Comparison of ENCODE assay signal across 1 cellular context in the genomic region with DNA sequence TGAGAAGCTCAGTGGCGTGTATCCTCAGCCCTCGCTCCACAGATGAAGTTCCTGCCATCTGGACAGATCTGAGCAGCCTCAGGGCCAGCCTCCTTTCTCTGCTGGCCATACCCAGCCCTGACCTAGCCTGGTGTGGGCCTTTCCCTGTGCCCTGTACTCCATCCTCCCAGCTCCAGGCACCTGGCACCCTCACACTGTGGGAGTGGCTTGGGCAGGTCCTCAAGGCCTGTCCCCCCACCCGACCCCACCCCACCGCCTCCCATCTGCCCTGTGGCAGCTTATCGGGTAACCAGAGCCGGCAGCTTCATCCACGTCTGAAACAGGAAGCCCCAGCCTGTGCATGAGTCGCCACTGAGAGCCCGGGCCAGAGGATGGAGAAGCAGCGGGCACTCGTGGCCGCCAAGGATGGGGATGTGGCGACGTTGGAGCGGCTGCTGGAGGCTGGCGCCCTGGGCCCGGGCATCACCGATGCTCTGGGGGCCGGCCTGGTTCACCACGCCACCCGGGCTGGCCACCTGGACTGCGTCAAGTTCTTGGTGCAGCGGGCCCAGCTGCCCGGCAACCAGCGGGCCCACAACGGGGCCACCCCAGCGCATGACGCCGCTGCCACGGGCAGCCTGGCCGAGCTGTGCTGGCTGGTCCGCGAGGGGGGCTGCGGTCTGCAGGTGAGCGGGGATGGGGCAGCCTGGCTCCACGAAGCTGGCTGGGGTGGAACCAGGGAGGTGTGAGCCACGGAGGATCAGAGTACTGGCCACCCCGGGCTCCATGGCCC.
TF ChIP-seq lines count a peak whose summit lies in the region.

A gene with protein sequence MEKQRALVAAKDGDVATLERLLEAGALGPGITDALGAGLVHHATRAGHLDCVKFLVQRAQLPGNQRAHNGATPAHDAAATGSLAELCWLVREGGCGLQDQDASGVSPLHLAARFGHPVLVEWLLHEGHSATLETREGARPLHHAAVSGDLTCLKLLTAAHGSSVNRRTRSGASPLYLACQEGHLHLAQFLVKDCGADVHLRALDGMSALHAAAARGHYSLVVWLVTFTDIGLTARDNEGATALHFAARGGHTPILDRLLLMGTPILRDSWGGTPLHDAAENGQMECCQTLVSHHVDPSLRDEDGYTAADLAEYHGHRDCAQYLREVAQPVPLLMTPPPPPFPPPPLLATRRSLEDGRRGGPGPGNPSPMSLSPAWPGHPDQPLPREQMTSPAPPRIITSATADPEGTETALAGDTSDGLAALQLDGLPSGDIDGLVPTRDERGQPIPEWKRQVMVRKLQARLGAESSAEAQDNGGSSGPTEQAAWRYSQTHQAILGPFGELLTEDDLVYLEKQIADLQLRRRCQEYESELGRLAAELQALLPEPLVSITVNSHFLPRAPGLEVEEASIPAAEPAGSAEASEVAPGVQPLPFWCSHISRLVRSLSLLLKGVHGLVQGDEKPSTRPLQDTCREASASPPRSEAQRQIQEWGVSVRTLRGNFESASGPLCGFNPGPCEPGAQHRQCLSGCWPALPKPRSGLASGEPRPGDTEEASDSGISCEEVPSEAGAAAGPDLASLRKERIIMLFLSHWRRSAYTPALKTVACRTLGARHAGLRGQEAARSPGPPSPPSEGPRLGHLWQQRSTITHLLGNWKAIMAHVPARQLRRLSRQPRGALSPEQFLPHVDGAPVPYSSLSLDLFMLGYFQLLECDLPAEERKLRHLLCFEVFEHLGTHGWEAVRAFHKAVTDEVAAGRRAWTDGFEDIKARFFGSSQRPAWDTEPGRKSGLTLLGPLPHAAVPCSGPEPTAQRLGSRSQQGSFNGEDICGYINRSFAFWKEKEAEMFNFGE (plus strand): TSS at position 292 of the 772 bp plus-strand sequence. CDS start 80 bp downstream, at position 372.

TF ChIP-seq in WTC11, 78 proteins besides CTCF, POLR2A, EP300 and RAD21 (continued from another document):
- TF ChIP-seq, protein P1, sequence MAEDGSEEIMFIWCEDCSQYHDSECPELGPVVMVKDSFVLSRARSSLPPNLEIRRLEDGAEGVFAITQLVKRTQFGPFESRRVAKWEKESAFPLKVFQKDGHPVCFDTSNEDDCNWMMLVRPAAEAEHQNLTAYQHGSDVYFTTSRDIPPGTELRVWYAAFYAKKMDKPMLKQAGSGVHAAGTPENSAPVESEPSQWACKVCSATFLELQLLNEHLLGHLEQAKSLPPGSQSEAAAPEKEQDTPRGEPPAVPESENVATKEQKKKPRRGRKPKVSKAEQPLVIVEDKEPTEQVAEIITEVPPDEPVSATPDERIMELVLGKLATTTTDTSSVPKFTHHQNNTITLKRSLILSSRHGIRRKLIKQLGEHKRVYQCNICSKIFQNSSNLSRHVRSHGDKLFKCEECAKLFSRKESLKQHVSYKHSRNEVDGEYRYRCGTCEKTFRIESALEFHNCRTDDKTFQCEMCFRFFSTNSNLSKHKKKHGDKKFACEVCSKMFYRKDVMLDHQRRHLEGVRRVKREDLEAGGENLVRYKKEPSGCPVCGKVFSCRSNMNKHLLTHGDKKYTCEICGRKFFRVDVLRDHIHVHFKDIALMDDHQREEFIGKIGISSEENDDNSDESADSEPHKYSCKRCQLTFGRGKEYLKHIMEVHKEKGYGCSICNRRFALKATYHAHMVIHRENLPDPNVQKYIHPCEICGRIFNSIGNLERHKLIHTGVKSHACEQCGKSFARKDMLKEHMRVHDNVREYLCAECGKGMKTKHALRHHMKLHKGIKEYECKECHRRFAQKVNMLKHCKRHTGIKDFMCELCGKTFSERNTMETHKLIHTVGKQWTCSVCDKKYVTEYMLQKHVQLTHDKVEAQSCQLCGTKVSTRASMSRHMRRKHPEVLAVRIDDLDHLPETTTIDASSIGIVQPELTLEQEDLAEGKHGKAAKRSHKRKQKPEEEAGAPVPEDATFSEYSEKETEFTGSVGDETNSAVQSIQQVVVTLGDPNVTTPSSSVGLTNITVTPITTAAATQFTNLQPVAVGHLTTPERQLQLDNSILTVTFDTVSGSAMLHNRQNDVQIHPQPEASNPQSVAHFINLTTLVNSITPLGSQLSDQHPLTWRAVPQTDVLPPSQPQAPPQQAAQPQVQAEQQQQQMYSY (CRISPR knock-in tag; IDR thresholded peaks at IDR 0.05) = no peak
- TF ChIP-seq TCF7 (CRISPR knock-in tag; IDR thresholded peaks at IDR 0.05; ENCODE audit: low read depth) (no peak), FOXJ3 (CRISPR knock-in tag; IDR thresholded peaks at IDR 0.05; ENCODE audit: borderline replicate concordance) (no peak), ZNF263 (CRISPR knock-in tag; IDR thresholded peaks at IDR 0.05; ENCODE audit: low read depth) (no peak), CREB1 (CRISPR knock-in tag; IDR thresholded peaks at IDR 0.05) (no peak), ETV6 (CRISPR knock-in tag; IDR thresholded peaks at IDR 0.05) (no peak)
- TF ChIP-seq, protein P2, sequence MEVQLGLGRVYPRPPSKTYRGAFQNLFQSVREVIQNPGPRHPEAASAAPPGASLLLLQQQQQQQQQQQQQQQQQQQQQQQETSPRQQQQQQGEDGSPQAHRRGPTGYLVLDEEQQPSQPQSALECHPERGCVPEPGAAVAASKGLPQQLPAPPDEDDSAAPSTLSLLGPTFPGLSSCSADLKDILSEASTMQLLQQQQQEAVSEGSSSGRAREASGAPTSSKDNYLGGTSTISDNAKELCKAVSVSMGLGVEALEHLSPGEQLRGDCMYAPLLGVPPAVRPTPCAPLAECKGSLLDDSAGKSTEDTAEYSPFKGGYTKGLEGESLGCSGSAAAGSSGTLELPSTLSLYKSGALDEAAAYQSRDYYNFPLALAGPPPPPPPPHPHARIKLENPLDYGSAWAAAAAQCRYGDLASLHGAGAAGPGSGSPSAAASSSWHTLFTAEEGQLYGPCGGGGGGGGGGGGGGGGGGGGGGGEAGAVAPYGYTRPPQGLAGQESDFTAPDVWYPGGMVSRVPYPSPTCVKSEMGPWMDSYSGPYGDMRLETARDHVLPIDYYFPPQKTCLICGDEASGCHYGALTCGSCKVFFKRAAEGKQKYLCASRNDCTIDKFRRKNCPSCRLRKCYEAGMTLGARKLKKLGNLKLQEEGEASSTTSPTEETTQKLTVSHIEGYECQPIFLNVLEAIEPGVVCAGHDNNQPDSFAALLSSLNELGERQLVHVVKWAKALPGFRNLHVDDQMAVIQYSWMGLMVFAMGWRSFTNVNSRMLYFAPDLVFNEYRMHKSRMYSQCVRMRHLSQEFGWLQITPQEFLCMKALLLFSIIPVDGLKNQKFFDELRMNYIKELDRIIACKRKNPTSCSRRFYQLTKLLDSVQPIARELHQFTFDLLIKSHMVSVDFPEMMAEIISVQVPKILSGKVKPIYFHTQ (CRISPR knock-in tag; IDR thresholded peaks at IDR 0.05) = no peak
TF ChIP-seq in WTC11: peak in this region for 0.
